29 cellular contexts compared by ENCODE assay signal in genomic region chr15:72766780-72767179, GRCh38.
"Had no signal": no experiment of that assay in that cellular context is flagged by ENCODE, and none has a peak within 500 bp of the region (broad histone marks: within the 10 kb centered on the region; RNA-seq: fewer than 3 reads in every experiment).

No MANE protein-coding gene starts in this region.

- H3K27ac ChIP-seq: stomach, suprapubic skin, testis, thoracic aorta, thyroid gland, tibial artery, tibial nerve, transverse colon, upper lobe of left lung, upper lobe of right lung, uterus, vagina had no signal

- H3K27me3 Mint-ChIP-seq: stimulated activated memory B cell treated with anti-CD40 and anti-IgM and Interleukin-4, amounts not matched to agents 10 μg/mL and 1 μg/mL and 100 μg/mL, for 72 hours; stimulated activated naive B cell treated with anti-CD40 and anti-IgM and Interleukin-4, amounts not matched to agents 10 μg/mL and 1 μg/mL and 100 μg/mL, for 72 hours; stimulated activated naive CD8-positive, alpha-beta T cell treated with anti-CD3 and anti-CD28 coated beads, Interleukin-15, amount 100 ng/mL, for 72 hours; stimulated activated naive CD8-positive, alpha-beta T cell treated with anti-CD3 and anti-CD28 coated beads, Interleukin-15, Interleukin-2, amounts not matched to agents 100 ng/mL and 50 ng/mL, for 24 hours; type B pancreatic cell had no signal

- H3K27me3 ChIP-seq: stomach, suprapubic skin, testis, thyroid gland, tibial artery, tibial nerve, transverse colon, upper lobe of left lung, upper lobe of right lung, uterus, vagina had no signal

- H3K4me3 ChIP-seq: stomach, suprapubic skin, testis, thoracic aorta, thyroid gland, tibial artery, tibial nerve, transverse colon, upper lobe of left lung, upper lobe of right lung, uterus, vagina had no signal

- FAIRE-seq: urothelium cell line had no signal

- ATAC-seq: stimulated activated effector memory CD8-positive, alpha-beta T cell treated with anti-CD3 and anti-CD28 coated beads, Interleukin-12 subunit alpha, Interleukin-12 subunit beta, amount 100 ng/mL, for 72 hours; stimulated activated memory B cell treated with anti-CD40 and anti-IgM and Interleukin-4, amounts not matched to agents 10 μg/mL and 1 μg/mL and 100 μg/mL, for 72 hours; stimulated activated naive B cell treated with anti-CD40 and anti-IgM and Interleukin-4, amounts not matched to agents 10 μg/mL and 1 μg/mL and 100 μg/mL, for 72 hours; stimulated activated naive CD8-positive, alpha-beta T cell treated with anti-CD3 and anti-CD28 coated beads, Interleukin-15, amount 100 ng/mL, for 72 hours; stimulated activated naive CD8-positive, alpha-beta T cell treated with anti-CD3 and anti-CD28 coated beads, Interleukin-15, Interleukin-2, amounts not matched to agents 100 U/mL and 50 U/mL, for 24 hours; upper lobe of right lung had no signal

- DNase-seq: stimulated activated CD4-positive, alpha-beta T cell treated with anti-CD3 and anti-CD28 coated beads, Interleukin-2, amount 100 ng/mL, for 48 hours; stimulated activated CD4-positive, alpha-beta T cell treated with anti-CD3 and anti-CD28 coated beads, Interleukin-4, amount 100 ng/mL, for 1 hour; stimulated activated CD4-positive, alpha-beta T cell treated with anti-CD3 and anti-CD28 coated beads, Interleukin-4, amount 100 ng/mL, for 24 hours; stimulated activated CD4-positive, alpha-beta T cell treated with anti-CD3 and anti-CD28 coated beads, Interleukin-4, amount 100 ng/mL, for 4 hours; stimulated activated CD8-positive, alpha-beta memory T cell treated with anti-CD3 and anti-CD28 coated beads, Interleukin-4, amount 100 ng/mL, for 48 hours; stimulated activated naive B cell treated with anti-CD40 and anti-IgM and Interleukin-4, amounts not matched to agents 10 μg/mL and 1 μg/mL and 100 μg/mL, for 72 hours; stimulated activated naive CD4-positive, alpha-beta T cell; stimulated activated naive CD4-positive, alpha-beta T cell treated with Interleukin-2 at 50 U/mL for 16 hours; stimulated activated naive CD8-positive, alpha-beta T cell treated with anti-CD3 and anti-CD28 coated beads, Interleukin-15, amount 100 ng/mL, for 72 hours; stimulated activated naive CD8-positive, alpha-beta T cell treated with anti-CD3 and anti-CD28 coated beads, Interleukin-15, Interleukin-2, amounts not matched to agents 100 U/mL and 50 U/mL, for 24 hours; stomach; substantia nigra; testis; thyroid gland; tibial artery; transverse colon; trophoblast cell; upper lobe of left lung; upper lobe of right lung; uterus had no signal

- H3K4me1 ChIP-seq: stomach, suprapubic skin, testis, thyroid gland, tibial artery, tibial nerve, transverse colon, upper lobe of left lung, upper lobe of right lung, uterus, vagina had no signal

- H3K4me3 Mint-ChIP-seq: stimulated activated effector memory CD8-positive, alpha-beta T cell treated with anti-CD3 and anti-CD28 coated beads, Interleukin-12 subunit alpha, Interleukin-12 subunit beta, amount 100 ng/mL, for 72 hours; stimulated activated memory B cell treated with anti-CD40 and anti-IgM and Interleukin-4, amounts not matched to agents 10 μg/mL and 1 μg/mL and 100 μg/mL, for 72 hours; stimulated activated naive B cell treated with anti-CD40 and anti-IgM and Interleukin-4, amounts not matched to agents 10 μg/mL and 1 μg/mL and 100 μg/mL, for 72 hours; stimulated activated naive CD8-positive, alpha-beta T cell treated with anti-CD3 and anti-CD28 coated beads, Interleukin-15, amount 100 ng/mL, for 72 hours; stimulated activated naive CD8-positive, alpha-beta T cell treated with anti-CD3 and anti-CD28 coated beads, Interleukin-15, Interleukin-2, amounts not matched to agents 100 ng/mL and 50 ng/mL, for 24 hours; type B pancreatic cell had no signal

- H3K27ac Mint-ChIP-seq: stimulated activated effector memory CD8-positive, alpha-beta T cell treated with anti-CD3 and anti-CD28 coated beads, Interleukin-12 subunit alpha, Interleukin-12 subunit beta, amount 100 ng/mL, for 72 hours; stimulated activated memory B cell treated with anti-CD40 and anti-IgM and Interleukin-4, amounts not matched to agents 10 μg/mL and 1 μg/mL and 100 μg/mL, for 72 hours; stimulated activated naive B cell treated with anti-CD40 and anti-IgM and Interleukin-4, amounts not matched to agents 10 μg/mL and 1 μg/mL and 100 μg/mL, for 72 hours; stimulated activated naive CD8-positive, alpha-beta T cell treated with anti-CD3 and anti-CD28 coated beads, Interleukin-15, Interleukin-2, amounts not matched to agents 100 ng/mL and 50 ng/mL, for 24 hours; type B pancreatic cell had no signal

- H3K36me3 ChIP-seq: uterus had no signal

- H3K9me3 Mint-ChIP-seq: type B pancreatic cell had no signal

- H3K9me3 ChIP-seq: suprapubic skin, testis, thyroid gland, vagina had no signal
